ENCODE assay signal across 21 cellular contexts in the genomic region with DNA sequence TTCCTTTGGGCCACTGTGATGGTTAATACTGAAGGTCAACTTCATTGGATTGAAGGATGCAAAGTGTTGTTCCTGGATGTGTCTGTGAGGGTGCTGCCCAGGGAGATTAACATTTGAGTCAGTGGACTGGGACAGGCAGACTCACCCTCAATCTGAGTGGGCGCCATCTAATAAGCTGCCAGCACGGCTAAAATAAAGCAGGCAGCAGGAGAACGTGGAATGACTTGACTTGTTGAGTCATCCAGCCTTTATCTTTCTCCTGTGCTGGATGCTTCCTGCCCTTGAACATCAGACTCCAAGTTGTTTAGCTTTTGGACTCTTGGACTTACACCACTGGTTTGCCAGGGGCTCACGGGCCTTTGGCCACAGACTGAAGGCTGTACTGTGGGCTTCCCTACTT.
DNase-seq lines count a peak whose midpoint lies in the region; ATAC-seq, FAIRE-seq and TF ChIP-seq lines count a peak whose summit lies in the region.
"Had no signal": no experiment of that assay in that cellular context is flagged by ENCODE, and none has a peak within 500 bp of the region (broad histone marks: within the 10 kb centered on the region; RNA-seq: fewer than 3 reads in every experiment).

No MANE protein-coding gene starts in this region.

- H3K36me3 ChIP-seq in MG63 (no peaks in the 10 kb centered on the region), astrocyte (ENCODE audit: insufficient read depth, low read length) (no peaks in the 10 kb centered on the region), HAP-1 (replicated peaks) (no peaks in the 10 kb centered on the region)
- H3K36me3 ChIP-seq: BLaER1 had no signal

- no peak overlapping the region for H2AFZ ChIP-seq in astrocyte (ENCODE audit: low read depth, low read length)
- H2AFZ ChIP-seq: GM23338 had no signal

- no peak overlapping the region for H3K4me3 Mint-ChIP-seq in astrocyte (ENCODE audit: unreplicated experiment)
- H3K4me3 Mint-ChIP-seq: B cell; CD4-positive, CD25-positive, alpha-beta regulatory T cell; CD8-positive, alpha-beta T cell; GM23338 had no signal

- H3K27me3 Mint-ChIP-seq in astrocyte (ENCODE audit: low read depth, unreplicated experiment) = no peaks in the 10 kb centered on the region
- H3K27me3 Mint-ChIP-seq: B cell; CD4-positive, CD25-positive, alpha-beta regulatory T cell had no signal

- H3K27ac ChIP-seq in A549 (peak overlapping the region in 1 of 2 experiments; percentile 17; a peak in 3 of 6 replicates), astrocyte (ENCODE audit: low read depth, low read length) (no peak overlapping the region)
- H3K27ac ChIP-seq: BLaER1, C4-2B had no signal

- CTCF ChIA-PET in A549 (lab: Yijun Ruan, JAX) = interaction anchor here (0.6 kb wide), 1 partner anchor 12 kb away, joined by 3 read pairs; no protein-coding TSS in a partner anchor

- H3K4me2 ChIP-seq in A549 = peak overlapping the region; percentile 21; the same call in 1 of the 3 replicates
- no peak overlapping the region for H3K4me2 ChIP-seq in astrocyte (ENCODE audit: low read length)
- H3K4me2 ChIP-seq: BLaER1, GM23338 had no signal

- no peaks in the 10 kb centered on the region for H3K9me3 ChIP-seq in A549
- no peaks in the 10 kb centered on the region for H3K9me3 ChIP-seq in MG63
- peaks cover 2% of the 10 kb centered on the region for H3K9me3 ChIP-seq in astrocyte (ENCODE audit: insufficient read depth, low read depth, low read length)
- peaks cover 2% of the 10 kb centered on the region; the same call in 1 of the 2 replicates for H3K9me3 ChIP-seq in HAP-1
- H3K9me3 ChIP-seq: BLaER1, Caco-2 had no signal

- POLR2A ChIA-PET in A549 (lab: Yijun Ruan, JAX) = no interaction called here

- 46% methylated on average over 4 of the region's 4 CpGs for WGBS in A549 (ENCODE audit: missing lambda C conversion rate)

- H3K4me3 ChIP-seq in A549 = no peak overlapping the region
- H3K4me3 ChIP-seq in MG63 = no peak overlapping the region
- H3K4me3 ChIP-seq in astrocyte (ENCODE audit: insufficient read depth, low read depth, low read length) = no peak overlapping the region
- no peak overlapping the region for H3K4me3 ChIP-seq in HAP-1
- H3K4me3 ChIP-seq: BLaER1, GM12878, GM23338 had no signal

- peaks cover 9% of the 10 kb centered on the region for H3K9me3 Mint-ChIP-seq in astrocyte (ENCODE audit: unreplicated experiment)
- H3K9me3 Mint-ChIP-seq in activated naive CD4-positive, alpha-beta T cell treated with anti-CD3 and anti-CD28 coated beads, Interleukin-2, amount 50 U/mL, for 72 hours = peaks cover 5 to 15% of the 10 kb centered on the region in 2 donors

- no peaks in the 10 kb centered on the region for H3K79me2 ChIP-seq in astrocyte (ENCODE audit: insufficient read depth, low read length)

- TF ChIP-seq EP300 in A549 (IDR thresholded peaks at IDR 0.05) = no peak

- no peak for TF ChIP-seq POLR2A in A549 (IDR thresholded peaks at IDR 0.05; ENCODE audit: low read length)

- H4K20me1 ChIP-seq in astrocyte (ENCODE audit: insufficient read depth, low read length) = no peaks in the 10 kb centered on the region
- H4K20me1 ChIP-seq: BLaER1 had no signal

- TF ChIP-seq RAD21 in A549 (conservative IDR thresholded peaks at IDR 0.05 in 1 of 2, IDR thresholded peaks at IDR 0.05 in 1 of 2) = no peak

- H3K4me1 Mint-ChIP-seq in astrocyte (ENCODE audit: low read depth, unreplicated experiment) = no peaks in the 10 kb centered on the region
- H3K4me1 Mint-ChIP-seq: B cell; CD4-positive, CD25-positive, alpha-beta regulatory T cell; GM23338 had no signal

- in situ Hi-C loops in HAP-1 (cut with MboI; ENCODE audit: low sequenced_read_pairs) = no loop called here

- ATAC-seq in A549 = no peak
- ATAC-seq in activated naive CD4-positive, alpha-beta T cell treated with anti-CD3 and anti-CD28 coated beads, Interleukin-2, amount 50 U/mL, for 72 hours = no peak
- ATAC-seq: CD8-positive, alpha-beta T cell; GM12878; GM23338 had no signal

- H3K36me3 Mint-ChIP-seq in astrocyte (ENCODE audit: low read depth, unreplicated experiment) = no peaks in the 10 kb centered on the region
- no peaks in the 10 kb centered on the region for H3K36me3 Mint-ChIP-seq in activated naive CD4-positive, alpha-beta T cell treated with anti-CD3 and anti-CD28 coated beads, Interleukin-2, amount 50 U/mL, for 72 hours
- H3K36me3 Mint-ChIP-seq: CD4-positive, CD25-positive, alpha-beta regulatory T cell; CD8-positive, alpha-beta T cell had no signal

- H3K27me3 ChIP-seq in MG63 (no peaks in the 10 kb centered on the region), astrocyte (ENCODE audit: insufficient read depth, low read length) (no peaks in the 10 kb centered on the region), HAP-1 (ENCODE audit: low read depth) (no peaks in the 10 kb centered on the region)
- H3K27me3 ChIP-seq: BLaER1 had no signal

- no peak overlapping the region for H3K27ac Mint-ChIP-seq in astrocyte (ENCODE audit: unreplicated experiment)
- H3K27ac Mint-ChIP-seq in activated naive CD4-positive, alpha-beta T cell treated with anti-CD3 and anti-CD28 coated beads, Interleukin-2, amount 50 U/mL, for 72 hours = no peak overlapping the region
- H3K27ac Mint-ChIP-seq: B cell; CD4-positive, CD25-positive, alpha-beta regulatory T cell; CD8-positive, alpha-beta T cell; GM23338 had no signal

- H3K4me1 ChIP-seq in A549 = peaks cover 29% of the 10 kb centered on the region
- H3K4me1 ChIP-seq in astrocyte (ENCODE audit: insufficient read depth, low read length) = no peaks in the 10 kb centered on the region
- no peaks in the 10 kb centered on the region for H3K4me1 ChIP-seq in HAP-1
- H3K4me1 ChIP-seq: BLaER1, Caco-2 had no signal

- TF ChIP-seq CTCF in A549 (IDR thresholded peaks at IDR 0.05) = no peak
- TF ChIP-seq CTCF in astrocyte (IDR thresholded peaks at IDR 0.05; ENCODE audit: insufficient read depth, low read depth, low read length) = no peak

- no peak overlapping the region for H3K9ac ChIP-seq in astrocyte (ENCODE audit: low read length)
- H3K9ac ChIP-seq: BLaER1 had no signal

- no peak for DNase-seq in A549 (ENCODE audit: low read depth in 1 of 2, low spot score in 1 of 2)
- peak; percentile 57 for DNase-seq in MG63
- DNase-seq in astrocyte (ENCODE audit: low read depth) = peak; percentile 32
- DNase-seq in activated naive CD4-positive, alpha-beta T cell treated with anti-CD3 and anti-CD28 coated beads, Interleukin-2, amount 50 U/mL, for 72 hours (ENCODE audit: low spot score in 2 of 2) = no peak
- no peak for DNase-seq in DMS79 (lab: John Stamatoyannopoulos, UW)
- no peak for DNase-seq in HAP-1 (ENCODE audit: low spot score in 2 of 2)
- DNase-seq: 8988T; Caco-2; CD4-positive, CD25-positive, alpha-beta regulatory T cell; CD8-positive, alpha-beta T cell; DMS153; EL; GDM1; HCEC 1CT had no signal

- FAIRE-seq in A549 (lab: Jason Lieb, UNC) (no peak), astrocyte (lab: Jason Lieb, UNC) (no peak)
- FAIRE-seq: GM12878, GM18507, H54 had no signal

TF ChIP-seq in A549, 52 proteins besides CTCF, POLR2A, EP300 and RAD21:
- TF ChIP-seq TFCP2L1 (CRISPR knock-in tag; IDR thresholded peaks at IDR 0.05) = no peak
- TF ChIP-seq MAX (IDR thresholded peaks at IDR 0.05) = no peak
- TF ChIP-seq NR3C1 (IDR thresholded peaks at IDR 0.05) = no peak
- TF ChIP-seq ZC3H11A (IDR thresholded peaks at IDR 0.05) = no peak
- TF ChIP-seq CBX8 (IDR thresholded peaks at IDR 0.05) = no peak
- TF ChIP-seq HOXB5 (CRISPR knock-in tag; IDR thresholded peaks at IDR 0.05) = no peak
- no peak for TF ChIP-seq RARB (CRISPR knock-in tag; IDR thresholded peaks at IDR 0.05)

Comparison
In these comparisons a context has a peak if more than half of its experiments do, and no peak if none do; other contexts are left out.
1. DNase-seq: peak in MG63 (single experiment) and astrocyte (single experiment); none in A549 (0 of 2), activated naive CD4-positive, alpha-beta T cell treated with anti-CD3 and anti-CD28 coated beads, Interleukin-2, amount 50 U/mL, for 72 hours (0 of 2), DMS79 (single experiment) and HAP-1 (0 of 2).